ENCODE assay signal across 10 cellular contexts in the genomic region with DNA sequence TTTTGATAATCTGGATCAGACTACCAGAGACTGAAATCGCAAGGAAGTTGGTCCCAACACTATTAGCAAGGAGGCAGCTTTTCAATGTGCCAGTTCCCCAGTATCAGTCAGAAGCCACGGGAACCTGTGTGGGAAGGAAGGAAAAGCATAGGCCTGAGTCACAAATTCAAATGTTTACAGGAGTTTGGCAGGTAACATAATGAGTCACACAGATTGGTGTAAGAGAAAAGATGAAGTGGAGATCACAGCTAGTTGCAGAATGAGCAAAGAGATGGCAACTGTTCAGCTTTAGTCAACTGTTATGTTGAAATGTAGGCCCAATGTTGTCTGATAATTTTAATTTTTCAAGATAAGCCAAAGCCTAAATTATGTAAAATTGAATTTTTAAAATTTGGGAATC. TPM values are rescaled to one million over a fixed set of nuclear protein-coding genes. Genes with fewer than 3 reads are reported as not detected.
DNase-seq lines count a peak whose midpoint lies in the region; ATAC-seq, FAIRE-seq and TF ChIP-seq lines count a peak whose summit lies in the region.
"Had no signal": no experiment of that assay in that cellular context is flagged by ENCODE, and none has a peak within 500 bp of the region (broad histone marks: within the 10 kb centered on the region; RNA-seq: fewer than 3 reads in every experiment).

No MANE protein-coding gene starts in this region.

- H3K4me1 Mint-ChIP-seq in activated T-helper 17 cell treated with anti-CD3 and anti-CD28 coated beads, Interleukin-2, amount 50 U/mL, for 72 hours: peaks cover 14% of the 10 kb centered on the region

- H3K36me3 Mint-ChIP-seq in activated T-helper 17 cell treated with anti-CD3 and anti-CD28 coated beads, Interleukin-2, amount 50 U/mL, for 72 hours (ENCODE audit: low read depth): peaks cover 88% of the 10 kb centered on the region

- no peaks in the 10 kb centered on the region for H3K27me3 ChIP-seq in keratinocyte (ENCODE audit: control insufficient read depth, extremely low read depth, insufficient read depth, low read length)
- H3K27me3 ChIP-seq in stomach: no peaks in the 10 kb centered on the region
- no peaks in the 10 kb centered on the region for H3K27me3 ChIP-seq in left ventricle myocardium inferior (ENCODE audit: low read depth)

- H3K27ac ChIP-seq in keratinocyte (ENCODE audit: control insufficient read depth, insufficient read depth, low read length) (peak overlapping the region; percentile 83), stomach (peak overlapping the region in 1 of 5 donors; percentile 46), left ventricle myocardium inferior (replicated peaks) (no peak overlapping the region)

- no peak for TF ChIP-seq POLR2A in stomach (IDR thresholded peaks at IDR 0.05)

- peak overlapping the region; percentile 29 for H3K4me3 Mint-ChIP-seq in activated T-helper 17 cell treated with anti-CD3 and anti-CD28 coated beads, Interleukin-2, amount 50 U/mL, for 72 hours

- no peaks in the 10 kb centered on the region for H3K27me3 Mint-ChIP-seq in activated T-helper 17 cell treated with anti-CD3 and anti-CD28 coated beads, Interleukin-2, amount 50 U/mL, for 72 hours

- 40 to 59% (median 50%) methylated on average over 2 of the region's 2 CpGs for WGBS in stomach, 5 donors

- no peaks in the 10 kb centered on the region for H4K20me1 ChIP-seq in keratinocyte (ENCODE audit: control insufficient read depth, extremely low read depth, insufficient read depth, low read length)

- no peaks in the 10 kb centered on the region for H3K79me2 ChIP-seq in keratinocyte (ENCODE audit: control insufficient read depth, insufficient read depth, low read length)

- H3K36me3 ChIP-seq in keratinocyte (ENCODE audit: control insufficient read depth in 2 of 2, extremely low read depth in 1 of 2, insufficient read depth in 2 of 2, low read length in 2 of 2): no peaks in the 10 kb centered on the region
- H3K36me3 ChIP-seq in stomach: peaks cover 8 to 84% (median 63%) of the 10 kb centered on the region in 4 donors
- H3K36me3 ChIP-seq in left ventricle myocardium inferior: peaks cover 64% of the 10 kb centered on the region

- H3K9me3 ChIP-seq in keratinocyte (ENCODE audit: control insufficient read depth, low read depth, low read length): no peaks in the 10 kb centered on the region
- H3K9me3 ChIP-seq in stomach: no peaks in the 10 kb centered on the region
- H3K9me3 ChIP-seq in left ventricle myocardium inferior (replicated peaks): no peaks in the 10 kb centered on the region

- H3K4me1 ChIP-seq in keratinocyte (ENCODE audit: control insufficient read depth, extremely low read depth, insufficient read depth, low read length): peaks cover 10% of the 10 kb centered on the region
- H3K4me1 ChIP-seq in stomach: peaks cover 0 to 20% (median 8%) of the 10 kb centered on the region in 4 donors
- H3K4me1 ChIP-seq in left ventricle myocardium inferior: no peaks in the 10 kb centered on the region

- ATAC-seq in activated T-helper 17 cell treated with anti-CD3 and anti-CD28 coated beads, Interleukin-2, amount 50 U/mL, for 72 hours (replicated peaks): peak; percentile 98
- ATAC-seq in sciatic nerve: no peak
- ATAC-seq: Right ventricle myocardium inferior had no signal

- DNase-seq in AG08396 (ENCODE audit: low spot score): peak; percentile 37
- DNase-seq in GM18507 (ENCODE audit: extremely low spot score, insufficient read length, low read depth): no peak
- DNase-seq in keratinocyte (ENCODE audit: low read depth, low spot score): peak; percentile 46
- no peak for DNase-seq in stomach
- no peak for DNase-seq in DMS153 treated with DMSO at 0.1 percent for 48 hours (lab: John Stamatoyannopoulos, UW; ENCODE audit: unreplicated experiment)
- no peak for DNase-seq in left ventricle myocardium inferior
- no peak for DNase-seq in sciatic nerve (ENCODE audit: low spot score)
- DNase-seq: Kasumi-1 had no signal

- TF ChIP-seq CTCF in keratinocyte (optimal IDR thresholded peaks at IDR 0.05 in 1 of 3, IDR thresholded peaks at IDR 0.05 in 1 of 3, conservative IDR thresholded peaks at IDR 0.05 in 1 of 3; ENCODE audit: extremely low read depth in 1 of 3, insufficient read depth in 2 of 3, low read length in 3 of 3) (no peak), stomach (IDR thresholded peaks at IDR 0.05) (no peak), left ventricle myocardium inferior (IDR thresholded peaks at IDR 0.05; ENCODE audit: borderline replicate concordance) (no peak)

- H3K4me2 ChIP-seq in keratinocyte (ENCODE audit: control insufficient read depth, extremely low read depth, insufficient read depth, low read depth, low read length): no peak overlapping the region

- intact Hi-C loops in stomach (cut with DNase I; ENCODE audit: low total_unique reads): no loop called here
- intact Hi-C loops in left ventricle myocardium inferior (cut with micrococcal nuclease): no loop called here
- intact Hi-C loops in sciatic nerve (cut with DNase I): no loop called here

- peak overlapping the region; percentile 36 for H3K9ac ChIP-seq in keratinocyte (ENCODE audit: control insufficient read depth, extremely low read depth, insufficient read depth, low read length)

- no peak for TF ChIP-seq EP300 in stomach (IDR thresholded peaks at IDR 0.05)

- H3K4me3 ChIP-seq in keratinocyte (ENCODE audit: control insufficient read depth in 2 of 3, extremely low read depth in 1 of 3, insufficient read depth in 2 of 3, low read depth in 1 of 3, low read length in 3 of 3) (no peak overlapping the region), stomach (no peak overlapping the region), left ventricle myocardium inferior (no peak overlapping the region)

- FAIRE-seq in GM18507 (lab: Jason Lieb, UNC) (peak; percentile 85), keratinocyte (lab: Jason Lieb, UNC) (peak; percentile 93)

- no peaks in the 10 kb centered on the region for H3K9me3 Mint-ChIP-seq in activated T-helper 17 cell treated with anti-CD3 and anti-CD28 coated beads, Interleukin-2, amount 50 U/mL, for 72 hours

- peak overlapping the region; percentile 93 for H3K27ac Mint-ChIP-seq in activated T-helper 17 cell treated with anti-CD3 and anti-CD28 coated beads, Interleukin-2, amount 50 U/mL, for 72 hours

- H3K9me1 ChIP-seq in keratinocyte (ENCODE audit: control insufficient read depth, extremely low read depth, insufficient read depth, low read length): no peaks in the 10 kb centered on the region

- no peak overlapping the region for H2AFZ ChIP-seq in keratinocyte (ENCODE audit: control insufficient read depth, low read length)

- dilution Hi-C loops in keratinocyte (cut with MboI; ENCODE audit: extremely low pct_ligation_motif_present, low sequenced_read_pairs): no loop called here

RNA-seq across cellular contexts. Expression of a gene that starts 28.1 kb away (rescaled TPM):
- 1 to 10 TPM; 2.2 to 3.7 TPM for total RNA-seq in activated T-helper 17 cell treated with anti-CD3 and anti-CD28 coated beads, Interleukin-2, amount 50 U/mL, for 72 hours
- 0.06 TPM in 1 of 3 replicates, not detected in the others for polyA plus RNA-seq in keratinocyte
- polyA plus RNA-seq in keratinocyte (2011; ENCODE audit: low read depth): not detected
- polyA plus RNA-seq in keratinocyte (2011; cell fraction: cytosol; rRNA removed): not detected in 2 replicates
- polyA plus RNA-seq in keratinocyte (2011; cell fraction: nucleus; rRNA removed): 0.09 and 0.11 TPM in 2 replicates
- polyA plus RNA-seq in keratinocyte (2012; ENCODE audit: low replicate concordance): 0.07 TPM in 1 of 2 replicates, not detected in the other
- polyA minus RNA-seq in keratinocyte: not detected in 3 replicates
- not detected for polyA minus RNA-seq in keratinocyte (2011; cell fraction: cytosol; rRNA and poly(A)+ RNA removed)
- polyA minus RNA-seq in keratinocyte (2011; cell fraction: nucleus; rRNA and poly(A)+ RNA removed): 0.54 TPM in 1 of 2 replicates, not detected in the other
- total RNA-seq in stomach: 1 to 10 TPM in 1 of 5 donors, under 1 TPM in 1, not detected in 3; under 0.01 to 2.4 TPM
- under 1 TPM; 0.12 to 0.53 (median 0.46) TPM for polyA plus RNA-seq in stomach
- 0.91 TPM for total RNA-seq in left ventricle myocardium inferior
- 6.2 TPM for total RNA-seq in sciatic nerve

RNA-seq across cellular contexts. Expression of a gene that starts 53.9 kb away (rescaled TPM):
- total RNA-seq in activated T-helper 17 cell treated with anti-CD3 and anti-CD28 coated beads, Interleukin-2, amount 50 U/mL, for 72 hours: under 1 TPM; 0.17 to 0.32 TPM
- polyA plus RNA-seq in keratinocyte (0.35 to 0.95 TPM (median 0.37 TPM) in 3 replicates), stomach (under 1 TPM; 0.30 to 0.31 (median 0.31) TPM)
- polyA plus RNA-seq in keratinocyte (2011; ENCODE audit: low read depth): not detected
- polyA plus RNA-seq in keratinocyte (2011; cell fraction: cytosol; rRNA removed): 0.28 and 0.84 TPM in 2 replicates
- 0.94 and 1.6 TPM in 2 replicates for polyA plus RNA-seq in keratinocyte (2011; cell fraction: nucleus; rRNA removed)
- polyA plus RNA-seq in keratinocyte (2012; ENCODE audit: low replicate concordance): 0.72 and 1.0 TPM in 2 replicates
- 0.38 to 1.7 TPM (median 0.53 TPM) in 3 replicates for polyA minus RNA-seq in keratinocyte
- 0.58 TPM for polyA minus RNA-seq in keratinocyte (2011; cell fraction: cytosol; rRNA and poly(A)+ RNA removed)
- 2.1 and 2.6 TPM in 2 replicates for polyA minus RNA-seq in keratinocyte (2011; cell fraction: nucleus; rRNA and poly(A)+ RNA removed)
- total RNA-seq in stomach (1 to 10 TPM in 2 of 5 donors, not detected in 3; 2.0 to 5.4 TPM), left ventricle myocardium inferior (0.55 TPM), sciatic nerve (3.7 TPM)

Comparison
In these comparisons a context has a peak if more than half of its experiments do, and no peak if none do; other contexts are left out.
1. DNase-seq: peak in AG08396 (single experiment) and keratinocyte (single experiment); none in GM18507 (single experiment), stomach (single experiment), DMS153 treated with DMSO at 0.1 percent for 48 hours (single experiment), left ventricle myocardium inferior (single experiment) and sciatic nerve (single experiment).